In genomic region chr13:113882716-113883115, GRCh38 we compare ENCODE assay signal across 19 cellular contexts. TPM values are rescaled to one million over a fixed set of nuclear protein-coding genes. Genes with fewer than 3 reads are reported as not detected.
DNase-seq lines count a peak whose midpoint lies in the region; ATAC-seq and TF ChIP-seq lines count a peak whose summit lies in the region.
"Had no signal": no experiment of that assay in that cellular context is flagged by ENCODE, and none has a peak within 500 bp of the region (broad histone marks: within the 10 kb centered on the region; RNA-seq: fewer than 3 reads in every experiment).

No MANE protein-coding gene starts in this region.

- no peaks in the 10 kb centered on the region for H3K36me3 ChIP-seq in gastrocnemius medialis
- H3K36me3 ChIP-seq: tibial nerve had no signal

- intact Hi-C loops in cardiac septum (cut with DNase I) (loop anchor here (2.0 kb wide), 1 partner anchor 20 kb away; no protein-coding TSS in a partner anchor), Right ventricle myocardium inferior (cut with DNase I) (loop anchor here (1.0 to 2.0 kb wide), 2 partner anchors 18 to 46 kb away; partner anchors contain the start of gene GAS6), gastrocnemius medialis (cut with DNase I; ENCODE audit: low total_unique reads) (no loop called here)

- H3K27me3 ChIP-seq in gastrocnemius medialis = no peaks in the 10 kb centered on the region
- H3K27me3 ChIP-seq: tibial nerve had no signal

- DNase-seq in cardiac septum (ENCODE audit: low spot score) (peak; percentile 51), Right ventricle myocardium inferior (ENCODE audit: missing footprints) (no peak), islet precursor cell (peak; percentile 43), gastrocnemius medialis (no peak), nucleus accumbens (lab: John Stamatoyannopoulos, UW) (no peak), globus pallidus (ENCODE audit: low spot score) (no peak)
- DNase-seq: activated CD4-positive, alpha-beta T cell treated with anti-CD3 and anti-CD28 coated beads for 4 hours; activated gamma-delta T cell treated with Interleukin-2 at 50 U/mL for 16 hours; cerebellar nuclear complex; DMS 273 treated with DMSO at 0.1 percent for 48 hours; effector CD8-positive, alpha-beta T cell; hypothalamus; naive thymus-derived CD8-positive, alpha-beta T cell; NCI-H1417 treated with DMSO at 0.1 percent for 48 hours; NCI-H524 had no signal

- H3K4me1 ChIP-seq in gastrocnemius medialis = peaks cover 37 to 46% of the 10 kb centered on the region in 2 donors

- ATAC-seq in Right ventricle myocardium inferior = no peak
- no peak for ATAC-seq in gastrocnemius medialis
- ATAC-seq in GM21528 (IDR thresholded peaks at IDR 0.05; ENCODE audit: low FRiP score, unreplicated experiment) = no peak
- no peak for ATAC-seq in HG03039 (IDR thresholded peaks at IDR 0.05; ENCODE audit: unreplicated experiment)

- H3K4me3 ChIP-seq in gastrocnemius medialis = peak overlapping the region in 2 of 4 donors; percentile 16 to 17
- H3K4me3 ChIP-seq: tibial nerve had no signal

- peak overlapping the region; percentile 58 to 82 (median 70) for H3K27ac ChIP-seq in gastrocnemius medialis
- H3K27ac ChIP-seq: C4-2B had no signal

- no peaks in the 10 kb centered on the region for H3K9me3 ChIP-seq in gastrocnemius medialis
- H3K9me3 ChIP-seq: tibial nerve had no signal

- no peak for TF ChIP-seq POLR2A in gastrocnemius medialis (IDR thresholded peaks at IDR 0.05)

- in situ Hi-C loops in gastrocnemius medialis (cut with MboI; ENCODE audit: low sequenced_read_pairs in 4 of 4) = no loop called here

- TF ChIP-seq CTCF in gastrocnemius medialis (IDR thresholded peaks at IDR 0.05 in 4 of 5, conservative IDR thresholded peaks at IDR 0.05 in 1 of 5) = no peak

RNA-seq across cellular contexts. Expression of gene GAS6, which starts 18.8 kb away (rescaled TPM):
- 201 TPM for total RNA-seq in cardiac septum
- 189 TPM for total RNA-seq in Right ventricle myocardium inferior
- total RNA-seq in gastrocnemius medialis = 100 to 1,000 TPM in 1 of 4 donors, 10 to 100 TPM in 3; 68.6 to 122 (median 86.3) TPM

Comparison
In these comparisons a context has a peak if more than half of its experiments do, and no peak if none do; other contexts are left out.
1. DNase-seq: peak in cardiac septum (single experiment) and islet precursor cell (single experiment); none in Right ventricle myocardium inferior (single experiment), gastrocnemius medialis (0 of 2), nucleus accumbens (0 of 56) and globus pallidus (single experiment).